Comparison of ENCODE assay signal across 8 cellular contexts in the genomic region with DNA sequence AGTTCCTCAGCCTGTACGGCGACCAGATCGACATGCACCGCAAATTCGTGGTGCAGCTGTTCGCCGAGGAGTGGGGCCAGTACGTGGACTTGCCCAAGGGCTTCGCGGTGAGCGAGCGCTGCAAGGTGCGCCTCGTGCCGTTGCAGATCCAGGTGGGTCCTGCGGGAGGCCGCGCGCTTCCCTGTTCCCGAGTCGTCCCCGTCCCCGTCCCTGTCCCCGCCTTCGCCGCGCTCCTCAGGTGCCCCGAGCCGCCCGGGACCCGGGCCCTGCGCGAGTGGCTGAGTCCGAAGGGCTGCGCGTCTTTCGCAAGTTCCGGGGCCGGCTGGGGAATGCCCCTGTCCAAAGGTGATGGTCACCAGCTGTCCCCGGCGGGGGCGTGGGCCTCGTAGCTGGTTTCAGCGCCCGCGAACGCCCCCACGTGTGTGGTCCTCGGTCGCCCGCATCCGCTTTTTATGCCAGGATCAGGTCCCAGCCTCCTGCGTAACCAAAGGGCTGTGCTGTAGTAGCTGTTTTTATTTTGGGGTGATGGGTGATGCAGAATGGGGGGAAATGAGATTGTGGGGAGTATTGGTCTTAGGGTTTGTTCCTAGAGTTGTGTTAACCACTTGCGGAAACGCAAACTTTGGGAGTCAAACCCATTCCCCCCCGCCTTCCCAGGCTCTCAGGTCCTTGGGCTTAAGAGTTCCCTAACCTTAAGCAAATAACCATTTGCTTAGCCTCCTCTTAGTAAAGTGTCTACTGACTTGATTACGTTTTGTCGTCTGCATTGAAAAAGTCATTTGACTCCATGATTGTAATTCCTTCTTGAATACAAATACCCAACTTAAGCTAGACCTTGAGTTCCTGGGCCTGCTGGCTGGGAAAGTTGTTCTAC. TPM values are rescaled to one million over a fixed set of nuclear protein-coding genes. Genes with fewer than 3 reads are reported as not detected.
A peak's percentile ranks its signal among the peaks of the same experiment; 100 is the strongest.
DNase-seq lines count a peak whose midpoint lies in the region; ATAC-seq and TF ChIP-seq lines count a peak whose summit lies in the region.

No MANE protein-coding gene starts in this region.

- no peaks in the 10 kb centered on the region for H3K9me3 ChIP-seq in SK-N-MC (ENCODE audit: low read depth, low read length)
- H3K9me3 ChIP-seq in ascending aorta: no peaks in the 10 kb centered on the region

- peak overlapping the region; percentile 61 for H3K9ac ChIP-seq in SK-N-MC (ENCODE audit: insufficient read length)

- peaks cover 0 to 15% of the 10 kb centered on the region in 2 donors for H3K4me1 ChIP-seq in ascending aorta

- H3K27ac ChIP-seq in SK-N-MC: no peak overlapping the region
- peak overlapping the region; percentile 71 to 76 for H3K27ac ChIP-seq in ascending aorta

- H3K36me3 ChIP-seq in SK-N-MC (ENCODE audit: insufficient read depth, low read length) (no peaks in the 10 kb centered on the region), ascending aorta (no peaks in the 10 kb centered on the region)

- intact Hi-C loops in ascending aorta (cut with DNase I): loop anchor here (5.0 kb wide), 1 partner anchor 1013 kb away; a partner anchor contains a TSS

- peak overlapping the region; percentile 88 for H3K4me3 ChIP-seq in SK-N-MC
- H3K4me3 ChIP-seq in ascending aorta: peak overlapping the region; percentile 79 to 89
- peak overlapping the region; percentile 89 for H3K4me3 ChIP-seq in retinal pigment epithelial cell (ENCODE audit: low read length)

- H3K27me3 ChIP-seq in ascending aorta: no peaks in the 10 kb centered on the region

- ATAC-seq in GM19468 (IDR thresholded peaks at IDR 0.05; ENCODE audit: extremely low read depth, unreplicated experiment) (peak; percentile 21), HG03571 (IDR thresholded peaks at IDR 0.05; ENCODE audit: unreplicated experiment) (peak; percentile 44)

- DNase-seq in D341Med (ENCODE audit: low spot score) (peak; percentile 68), SK-N-MC (ENCODE audit: low read depth, low spot score) (no peak), ascending aorta (ENCODE audit: low spot score in 2 of 2) (peak; percentile 8 to 78), hypothalamus (lab: John Stamatoyannopoulos, UW) (peak in 48 of 51 donors; percentile 17 to 81 (median 60)), retinal pigment epithelial cell (ENCODE audit: low read depth) (no peak), GM19240 (ENCODE audit: insufficient read length, low spot score) (no peak)

- TF ChIP-seq CTCF in ascending aorta (IDR thresholded peaks at IDR 0.05) (peak in 1 of 3 experiments; percentile 11), retinal pigment epithelial cell (conservative IDR thresholded peaks at IDR 0.05; ENCODE audit: low read depth, low read length) (no peak)

RNA-seq across cellular contexts. Expression of a gene that starts 0.6 kb away (rescaled TPM):
- total RNA-seq in ascending aorta: 5.1 TPM

Comparison
In these comparisons a context has a peak if more than half of its experiments do, and no peak if none do; other contexts are left out.
1. DNase-seq: peak in D341Med (single experiment), ascending aorta (2 of 2) and hypothalamus (48 of 51); none in SK-N-MC (single experiment), retinal pigment epithelial cell (single experiment) and GM19240 (single experiment).
2. Peak in every context shown above with its lines, with median percentiles within 50 percentile points of each other: H3K4me3 ChIP-seq.